In genomic region chr5:150155258-150156032, GRCh38 we compare ENCODE assay signal across 8 cellular contexts. TPM values are rescaled to one million over a fixed set of nuclear protein-coding genes. Genes with fewer than 3 reads are reported as not detected.
DNase-seq lines count a peak whose midpoint lies in the region; ATAC-seq lines count a peak whose summit lies in the region.

Gene PDGFRB (minus strand): TSS chr5:150155845. CDS start chr5:150137047, 18,798 bp downstream.

- peak within 1 kb of the TSS; percentile 29; the same call in 1 of the 2 replicates for H3K4me3 ChIP-seq in H7 (ENCODE audit: insufficient read depth, low read depth, low read length)

- peak within 1 kb of the TSS; percentile 88 for H3K27ac ChIP-seq in layer of hippocampus (ENCODE audit: low read depth, low read length)

- DNase-seq in DMS114 treated with DMSO at 0.1 percent for 48 hours (lab: John Stamatoyannopoulos, UW; ENCODE audit: unreplicated experiment) = peak; percentile 41
- DNase-seq in H7 = peak; percentile 93
- peak; percentile 54 for DNase-seq in T1000 (lab: John Stamatoyannopoulos, UW)
- peak; percentile 65 for DNase-seq in cerebellar cortex (ENCODE audit: low spot score)
- peak; percentile 5 for DNase-seq in stimulated activated CD4-positive, alpha-beta T cell treated with anti-CD3 and anti-CD28 coated beads, Interleukin-2, amount 100 ng/mL, for 4 hours (ENCODE audit: low read depth)

- no peaks in the 10 kb centered on the region for H3K36me3 ChIP-seq in H7 (replicated peaks; ENCODE audit: control insufficient read depth, insufficient read depth, low read length)

- ATAC-seq in GM19455 (IDR thresholded peaks at IDR 0.05; ENCODE audit: unreplicated experiment) = no peak
- ATAC-seq in HG03565 (IDR thresholded peaks at IDR 0.05; ENCODE audit: unreplicated experiment) = no peak

- H3K27me3 ChIP-seq in H7 (ENCODE audit: control insufficient read depth, insufficient read depth, low read length) (no peaks in the 10 kb centered on the region), layer of hippocampus (ENCODE audit: control insufficient read depth, insufficient read depth, low read length) (no peaks in the 10 kb centered on the region)

RNA-seq across cellular contexts. Expression of gene PDGFRB, which starts in this region (rescaled TPM):
- 0.48 and 3.2 TPM in 2 replicates for total RNA-seq in H7 (2014; rRNA removed; shearing (Covaris generic))

Comparison
In these comparisons a context has a peak if more than half of its experiments do, and no peak if none do; other contexts are left out.
1. DNase-seq: peak in every context shown above with its lines; median percentile 93 in H7; 65 in cerebellar cortex; 54 in T1000; 41 in DMS114 treated with DMSO at 0.1 percent for 48 hours; 5 in stimulated activated CD4-positive, alpha-beta T cell treated with anti-CD3 and anti-CD28 coated beads, Interleukin-2, amount 100 ng/mL, for 4 hours.